32 cellular contexts compared by ENCODE assay signal in the genomic region with DNA sequence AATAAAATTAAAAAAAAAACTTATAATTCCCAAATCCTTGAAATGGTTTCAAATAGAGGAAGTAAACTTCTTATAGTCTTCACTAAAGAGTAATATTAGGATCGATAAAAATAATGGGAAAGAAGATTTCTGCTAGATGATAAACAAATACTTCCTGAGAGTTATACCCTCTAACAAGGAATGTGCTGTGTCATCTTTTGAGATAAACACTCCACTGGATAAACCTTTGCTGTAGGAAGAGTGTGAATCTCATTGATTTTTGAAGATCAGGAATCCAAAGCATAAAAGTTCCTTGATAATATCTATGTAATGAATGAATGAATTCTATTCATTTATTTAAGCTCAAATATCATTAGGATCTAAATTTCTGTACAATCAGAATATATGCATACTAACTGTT.
"Had no signal": no experiment of that assay in that cellular context is flagged by ENCODE, and none has a peak within 500 bp of the region (broad histone marks: within the 10 kb centered on the region; RNA-seq: fewer than 3 reads in every experiment).

No MANE protein-coding gene starts in this region.

- DNase-seq: activated CD4-positive, alpha-beta memory T cell treated with anti-CD3 and anti-CD28 coated beads, Interleukin-2, amount 10 ng/mL, durations not matched to agents 7 days and 5 days; activated CD4-positive, alpha-beta T cell treated with anti-CD3 and anti-CD28 coated beads for 4 hours; activated CD4-positive, alpha-beta T cell treated with anti-CD3 and anti-CD28 coated beads, Interleukin-2, amount 10 ng/mL, durations not matched to agents 7 days and 5 days; activated CD4-positive, alpha-beta T cell treated with anti-CD3 and anti-CD28 coated beads, Interleukin-2, amount 50 U/mL, for 4 hours; activated CD4-positive, CD25-positive, alpha-beta regulatory T cell; activated CD4-positive, CD25-positive, alpha-beta regulatory T cell treated with anti-CD3 and anti-CD28 coated beads, Interleukin-2, amount 50 U/mL, for 72 hours; activated CD8-positive, alpha-beta memory T cell treated with anti-CD3 and anti-CD28 coated beads, Interleukin-2, amount 50 U/mL, for 48 hours; activated gamma-delta T cell; activated naive CD4-positive, alpha-beta T cell; activated naive CD4-positive, alpha-beta T cell treated with anti-CD3 and anti-CD28 coated beads, Interleukin-2, amount 10 ng/mL, durations not matched to agents 7 days and 5 days; activated naive CD8-positive, alpha-beta T cell treated with anti-CD3 and anti-CD28 coated beads, Interleukin-2, amount 10 ng/mL, durations not matched to agents 7 days and 5 days; activated T-cell treated with anti-CD3 and anti-CD28 coated beads for 4 hours; activated T-cell treated with anti-CD3 and anti-CD28 coated beads, Interleukin-2, amount 50 U/mL, for 24 hours; activated T-cell treated with anti-CD3 and anti-CD28 coated beads, Interleukin-2, amount 50 U/mL, for 72 hours; amniotic stem cell; anterior cingulate cortex; brain microvascular endothelial cell; dorsolateral prefrontal cortex; effector memory CD4-positive, alpha-beta T cell; endodermal cell; foreskin fibroblast; gastrocnemius medialis; glutamatergic neuron; heart left ventricle; T-helper 2 cell had no signal

- H3K4me3 Mint-ChIP-seq: activated CD4-positive, alpha-beta memory T cell treated with anti-CD3 and anti-CD28 coated beads, Interleukin-2, amount 10 ng/mL, durations not matched to agents 7 days and 5 days; activated CD4-positive, alpha-beta T cell treated with anti-CD3 and anti-CD28 coated beads, Interleukin-2, amount 10 ng/mL, durations not matched to agents 7 days and 5 days; activated naive CD4-positive, alpha-beta T cell treated with anti-CD3 and anti-CD28 coated beads, Interleukin-2, amount 10 ng/mL, durations not matched to agents 7 days and 5 days; activated naive CD8-positive, alpha-beta T cell treated with anti-CD3 and anti-CD28 coated beads, Interleukin-2, amount 10 ng/mL, durations not matched to agents 7 days and 5 days; activated T-cell treated with anti-CD3 and anti-CD28 coated beads, Interleukin-2, amount 50 U/mL, for 24 hours; activated T-cell treated with anti-CD3 and anti-CD28 coated beads, Interleukin-2, amount 50 U/mL, for 72 hours; central memory CD8-positive, alpha-beta T cell; dendritic cell treated with granulocyte-macrophage colony-stimulating factor and Interleukin-4, amounts not matched to agents 40 ng/mL and 50 ng/mL, for 4 days; endodermal cell had no signal

- H3K9me3 Mint-ChIP-seq: activated CD4-positive, alpha-beta memory T cell treated with anti-CD3 and anti-CD28 coated beads, Interleukin-2, amount 10 ng/mL, durations not matched to agents 7 days and 5 days; activated CD4-positive, alpha-beta T cell treated with anti-CD3 and anti-CD28 coated beads, Interleukin-2, amount 10 ng/mL, durations not matched to agents 7 days and 5 days; activated naive CD4-positive, alpha-beta T cell treated with anti-CD3 and anti-CD28 coated beads, Interleukin-2, amount 10 ng/mL, durations not matched to agents 7 days and 5 days; activated naive CD4-positive, alpha-beta T cell treated with anti-CD3 and anti-CD28 coated beads, Interleukin-2, amount 50 U/mL, for 72 hours; activated naive CD8-positive, alpha-beta T cell treated with anti-CD3 and anti-CD28 coated beads, Interleukin-2, amount 10 ng/mL, durations not matched to agents 7 days and 5 days; activated T-cell treated with anti-CD3 and anti-CD28 coated beads, Interleukin-2, amount 50 U/mL, for 24 hours; activated T-cell treated with anti-CD3 and anti-CD28 coated beads, Interleukin-2, amount 50 U/mL, for 72 hours; dendritic cell treated with granulocyte-macrophage colony-stimulating factor and Interleukin-4, amounts not matched to agents 40 ng/mL and 50 ng/mL, for 4 days; endodermal cell had no signal

- H3K36me3 ChIP-seq: brain microvascular endothelial cell, gastrocnemius medialis, heart left ventricle had no signal

- ATAC-seq: activated naive CD4-positive, alpha-beta T cell treated with anti-CD3 and anti-CD28 coated beads, Interleukin-2, amount 50 U/mL, for 72 hours; activated T-cell treated with anti-CD3 and anti-CD28 coated beads, Interleukin-2, amount 50 U/mL, for 72 hours; esophagus mucosa; gastrocnemius medialis; heart left ventricle had no signal

- H3K27ac ChIP-seq: brain microvascular endothelial cell, coronary artery, dorsolateral prefrontal cortex, gastrocnemius medialis, heart left ventricle had no signal

- H3K27me3 Mint-ChIP-seq: activated CD4-positive, alpha-beta memory T cell treated with anti-CD3 and anti-CD28 coated beads, Interleukin-2, amount 10 ng/mL, durations not matched to agents 7 days and 5 days; activated CD4-positive, alpha-beta T cell treated with anti-CD3 and anti-CD28 coated beads, Interleukin-2, amount 10 ng/mL, durations not matched to agents 7 days and 5 days; activated naive CD4-positive, alpha-beta T cell treated with anti-CD3 and anti-CD28 coated beads, Interleukin-2, amount 10 ng/mL, durations not matched to agents 7 days and 5 days; activated naive CD8-positive, alpha-beta T cell treated with anti-CD3 and anti-CD28 coated beads, Interleukin-2, amount 10 ng/mL, durations not matched to agents 7 days and 5 days; central memory CD8-positive, alpha-beta T cell; dendritic cell treated with granulocyte-macrophage colony-stimulating factor and Interleukin-4, amounts not matched to agents 40 ng/mL and 50 ng/mL, for 4 days had no signal

- H3K36me3 Mint-ChIP-seq: activated naive CD4-positive, alpha-beta T cell treated with anti-CD3 and anti-CD28 coated beads, Interleukin-2, amount 10 ng/mL, durations not matched to agents 7 days and 5 days; activated naive CD4-positive, alpha-beta T cell treated with anti-CD3 and anti-CD28 coated beads, Interleukin-2, amount 50 U/mL, for 72 hours; activated naive CD8-positive, alpha-beta T cell treated with anti-CD3 and anti-CD28 coated beads, Interleukin-2, amount 10 ng/mL, durations not matched to agents 7 days and 5 days had no signal

- H3K4me3 ChIP-seq: coronary artery, dorsolateral prefrontal cortex, gastrocnemius medialis, heart left ventricle had no signal

- H3K9me3 ChIP-seq: gastrocnemius medialis, heart left ventricle had no signal

- H3K4me1 Mint-ChIP-seq: activated CD4-positive, alpha-beta memory T cell treated with anti-CD3 and anti-CD28 coated beads, Interleukin-2, amount 10 ng/mL, durations not matched to agents 7 days and 5 days; activated CD4-positive, alpha-beta T cell treated with anti-CD3 and anti-CD28 coated beads, Interleukin-2, amount 10 ng/mL, durations not matched to agents 7 days and 5 days; activated naive CD4-positive, alpha-beta T cell treated with anti-CD3 and anti-CD28 coated beads, Interleukin-2, amount 10 ng/mL, durations not matched to agents 7 days and 5 days; activated naive CD8-positive, alpha-beta T cell treated with anti-CD3 and anti-CD28 coated beads, Interleukin-2, amount 10 ng/mL, durations not matched to agents 7 days and 5 days; central memory CD8-positive, alpha-beta T cell; endodermal cell had no signal

- H3K27me3 ChIP-seq: brain microvascular endothelial cell, gastrocnemius medialis, heart left ventricle had no signal

- H3K4me1 ChIP-seq: gastrocnemius medialis had no signal

- H3K27ac Mint-ChIP-seq: activated CD4-positive, alpha-beta memory T cell treated with anti-CD3 and anti-CD28 coated beads, Interleukin-2, amount 10 ng/mL, durations not matched to agents 7 days and 5 days; activated CD4-positive, alpha-beta T cell treated with anti-CD3 and anti-CD28 coated beads, Interleukin-2, amount 10 ng/mL, durations not matched to agents 7 days and 5 days; activated naive CD4-positive, alpha-beta T cell treated with anti-CD3 and anti-CD28 coated beads, Interleukin-2, amount 10 ng/mL, durations not matched to agents 7 days and 5 days; activated naive CD4-positive, alpha-beta T cell treated with anti-CD3 and anti-CD28 coated beads, Interleukin-2, amount 50 U/mL, for 72 hours; activated naive CD8-positive, alpha-beta T cell treated with anti-CD3 and anti-CD28 coated beads, Interleukin-2, amount 10 ng/mL, durations not matched to agents 7 days and 5 days; activated T-cell treated with anti-CD3 and anti-CD28 coated beads, Interleukin-2, amount 50 U/mL, for 24 hours; activated T-cell treated with anti-CD3 and anti-CD28 coated beads, Interleukin-2, amount 50 U/mL, for 72 hours; dendritic cell treated with granulocyte-macrophage colony-stimulating factor and Interleukin-4, amounts not matched to agents 40 ng/mL and 50 ng/mL, for 4 days; endodermal cell had no signal

- FAIRE-seq: astrocyte, bronchial epithelial cell had no signal
